Comparison of ENCODE assay signal across 12 cellular contexts in the genomic region with DNA sequence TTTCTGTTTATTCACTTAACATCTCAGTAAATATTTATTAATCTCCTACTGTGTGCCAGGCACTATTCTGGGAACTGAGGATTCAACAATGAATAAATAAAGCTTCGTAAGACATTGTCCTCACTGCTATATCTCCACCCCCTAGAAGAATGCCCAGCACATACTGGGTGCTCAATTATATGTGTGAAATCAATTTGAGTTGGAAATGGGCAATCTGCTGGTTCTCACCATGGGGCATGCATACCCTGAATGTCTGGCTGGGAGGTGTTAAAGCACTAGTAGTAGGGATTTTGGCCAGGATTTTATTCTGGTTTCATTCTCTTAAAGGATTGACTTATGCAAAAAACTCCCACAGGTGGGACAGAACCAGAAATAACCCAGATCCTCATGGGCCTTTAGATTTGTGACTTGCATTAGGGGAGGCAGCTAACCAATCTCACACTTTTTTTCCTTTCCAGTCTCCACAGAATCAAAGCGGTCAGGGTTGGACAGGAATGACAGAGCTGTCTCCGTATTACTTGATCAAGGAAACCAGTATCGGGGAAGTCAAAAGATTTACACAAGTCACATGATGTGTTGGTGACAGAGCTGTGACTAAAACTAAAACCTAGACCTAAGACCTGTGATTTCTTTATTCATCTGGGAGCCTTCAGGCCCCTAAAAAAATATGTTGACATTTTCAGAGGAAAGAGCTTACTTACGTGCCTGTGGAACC. TPM values are rescaled to one million over a fixed set of nuclear protein-coding genes. Genes with fewer than 3 reads are reported as not detected.
DNase-seq lines count a peak whose midpoint lies in the region; ATAC-seq and TF ChIP-seq lines count a peak whose summit lies in the region.
"Had no signal": no experiment of that assay in that cellular context is flagged by ENCODE, and none has a peak within 500 bp of the region (broad histone marks: within the 10 kb centered on the region; RNA-seq: fewer than 3 reads in every experiment).

No MANE protein-coding gene starts in this region.

- H3K9me3 Mint-ChIP-seq in activated naive CD8-positive, alpha-beta T cell treated with anti-CD3 and anti-CD28 coated beads for 36 hours: no peaks in the 10 kb centered on the region

- in situ Hi-C loops in GM13977 (cut with MboI; ENCODE audit: low pct_unique_long_range_greater_than_20kb, low sequenced_read_pairs, unreplicated experiment) (no loop called here), HAP-1 (cut with MboI; ENCODE audit: low sequenced_read_pairs) (no loop called here)

- peak overlapping the region; percentile 26 for H3K4me3 Mint-ChIP-seq in activated naive CD8-positive, alpha-beta T cell treated with anti-CD3 and anti-CD28 coated beads for 36 hours

- intact Hi-C loops in left cardiac atrium (cut with DNase I): no loop called here
- intact Hi-C loops in posterior vena cava (cut with DNase I): no loop called here

- no peaks in the 10 kb centered on the region for H3K27me3 ChIP-seq in HAP-1 (ENCODE audit: low read depth)
- H3K27me3 ChIP-seq: tibial nerve had no signal

- no peaks in the 10 kb centered on the region for H3K36me3 ChIP-seq in HAP-1 (replicated peaks)
- H3K36me3 ChIP-seq: esophagus muscularis mucosa, lower lobe of right lung, tibial nerve had no signal

- ATAC-seq in GM19397 (IDR thresholded peaks at IDR 0.05; ENCODE audit: unreplicated experiment): peak; percentile 42
- ATAC-seq in HG03097 (IDR thresholded peaks at IDR 0.05; ENCODE audit: low FRiP score, unreplicated experiment): peak; percentile 47
- no peak for ATAC-seq in left cardiac atrium
- ATAC-seq: lower lobe of right lung had no signal

- no peaks in the 10 kb centered on the region for H3K4me1 ChIP-seq in HAP-1
- H3K4me1 ChIP-seq: esophagus muscularis mucosa, lower lobe of right lung, tibial nerve had no signal

- peak overlapping the region; percentile 90 for H3K27ac Mint-ChIP-seq in activated naive CD8-positive, alpha-beta T cell treated with anti-CD3 and anti-CD28 coated beads for 36 hours

- peaks cover 78% of the 10 kb centered on the region for H3K36me3 Mint-ChIP-seq in activated naive CD8-positive, alpha-beta T cell treated with anti-CD3 and anti-CD28 coated beads for 36 hours

- peak; percentile 47 for DNase-seq in GM13977 (ENCODE audit: low spot score)
- no peak for DNase-seq in activated naive CD8-positive, alpha-beta T cell treated with anti-CD3 and anti-CD28 coated beads for 36 hours
- no peak for DNase-seq in left cardiac atrium
- DNase-seq in posterior vena cava (ENCODE audit: low spot score): no peak
- DNase-seq in HAP-1 (ENCODE audit: low spot score in 2 of 2): no peak
- DNase-seq in HUDEP-2 (lab: John Stamatoyannopoulos, UW; ENCODE audit: unreplicated experiment in 76 of 76): no peak
- DNase-seq: amygdala, lower lobe of right lung had no signal

- no peaks in the 10 kb centered on the region for H3K9me3 ChIP-seq in HAP-1
- H3K9me3 ChIP-seq: esophagus muscularis mucosa, lower lobe of right lung, tibial nerve had no signal

- H3K4me1 Mint-ChIP-seq in activated naive CD8-positive, alpha-beta T cell treated with anti-CD3 and anti-CD28 coated beads for 36 hours: peaks cover 69% of the 10 kb centered on the region

- no peak for TF ChIP-seq CTCF in GM13977 (IDR thresholded peaks at IDR 0.05; ENCODE audit: extremely low read depth, insufficient read depth, missing control alignments)

- H3K4me3 ChIP-seq in HAP-1: no peak overlapping the region
- H3K4me3 ChIP-seq: esophagus muscularis mucosa, lower lobe of right lung, tibial nerve had no signal

- no peaks in the 10 kb centered on the region for H3K27me3 Mint-ChIP-seq in activated naive CD8-positive, alpha-beta T cell treated with anti-CD3 and anti-CD28 coated beads for 36 hours

RNA-seq across cellular contexts. Expression of a gene that starts 12.8 kb away (rescaled TPM):
- 10 to 100 TPM; 79.7 to 85.0 TPM for total RNA-seq in activated naive CD8-positive, alpha-beta T cell treated with anti-CD3 and anti-CD28 coated beads for 36 hours
- total RNA-seq in left cardiac atrium: under 1 TPM; 0.63 to 0.85 TPM
- total RNA-seq in posterior vena cava: 1 to 10 TPM in 1 of 2 donors, under 1 TPM in 1; 0.76 to 1.1 TPM

Comparison
In these comparisons a context has a peak if more than half of its experiments do, and no peak if none do; other contexts are left out.
1. ATAC-seq: peak in GM19397 (single experiment) and HG03097 (single experiment); none in left cardiac atrium (0 of 2).
2. RNA of a gene that starts 12.8 kb away (total RNA-seq): 79.7 to 85.0 TPM in activated naive CD8-positive, alpha-beta T cell treated with anti-CD3 and anti-CD28 coated beads for 36 hours; 0.76 to 1.1 TPM in posterior vena cava and 0.63 to 0.85 TPM in left cardiac atrium; every median in the first group is over 10 times any median in the second.